Comparison of ENCODE assay signal across 22 cellular contexts in the genomic region with DNA sequence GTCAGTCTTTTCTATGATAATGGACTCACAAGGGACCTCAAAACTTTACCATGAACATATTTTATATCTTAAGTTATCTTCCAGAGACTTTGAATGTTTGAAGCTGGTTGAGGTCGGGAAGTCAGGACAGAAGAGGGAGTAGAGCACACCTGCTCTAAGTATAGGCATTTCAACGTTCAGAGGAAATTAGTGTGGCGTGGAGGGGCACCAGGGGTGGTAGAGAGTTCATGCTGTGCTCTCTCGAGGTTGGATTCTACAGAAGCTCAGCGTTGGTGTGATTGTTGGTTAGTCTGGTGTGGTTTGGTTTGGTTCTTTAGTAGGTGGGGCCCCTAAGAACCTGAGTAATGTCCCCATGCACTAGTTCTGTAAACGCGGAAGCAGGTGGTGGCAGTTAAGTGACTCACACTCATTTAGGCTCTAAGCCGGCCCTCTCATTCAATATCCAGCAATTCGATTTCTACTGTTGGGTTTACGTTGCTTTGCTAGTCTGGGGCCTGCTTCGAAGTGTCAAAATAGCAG. TPM values are rescaled to one million over a fixed set of nuclear protein-coding genes. Genes with fewer than 3 reads are reported as not detected.
"Had no signal": no experiment of that assay in that cellular context is flagged by ENCODE, and none has a peak within 500 bp of the region (broad histone marks: within the 10 kb centered on the region; RNA-seq: fewer than 3 reads in every experiment).

No MANE protein-coding gene starts in this region.

- H3K27ac ChIP-seq: foreskin keratinocyte, prostate gland, skin epidermis, tibial nerve, uterus, VCaP had no signal

- H3K27ac Mint-ChIP-seq: activated CD4-positive, alpha-beta memory T cell treated with anti-CD3 and anti-CD28 coated beads for 36 hours; activated CD4-positive, alpha-beta T cell treated with anti-CD3 and anti-CD28 coated beads for 36 hours; effector memory CD8-positive, alpha-beta T cell; immature natural killer cell; nephron progenitor cell had no signal

- H3K9me3 Mint-ChIP-seq: nephron progenitor cell had no signal

- H3K27me3 ChIP-seq: foreskin keratinocyte, tibial nerve, uterus had no signal

- DNase-seq: activated CD4-positive, alpha-beta memory T cell treated with anti-CD3 and anti-CD28 coated beads for 36 hours; activated CD4-positive, alpha-beta T cell treated with anti-CD3 and anti-CD28 coated beads for 36 hours; activated effector memory CD4-positive, alpha-beta T cell treated with Interleukin-2 at 50 U/mL for 16 hours; activated naive CD4-positive, alpha-beta T cell treated with anti-CD3 and anti-CD28 coated beads, Interleukin-2, amount 50 U/mL, for 16 hours; activated T-cell treated with anti-CD3 and anti-CD28 coated beads, Interleukin-2, amount 50 U/mL, for 4 hours; dermis blood vessel endothelial cell; effector memory CD8-positive, alpha-beta T cell; foreskin keratinocyte; glutamatergic neuron; immature natural killer cell; mesendoderm; nephron progenitor cell; right cardiac atrium; stimulated activated CD4-positive, alpha-beta T cell treated with anti-CD3 and anti-CD28 coated beads, Interleukin-4, amount 100 ng/mL, for 4 hours; stimulated activated CD8-positive, alpha-beta memory T cell treated with anti-CD3 and anti-CD28 coated beads, Interleukin-4, amount 100 ng/mL, for 48 hours; stimulated activated naive CD4-positive, alpha-beta T cell treated with Interleukin-2 at 50 U/mL for 16 hours; substantia nigra; uterus had no signal

- ATAC-seq: activated CD4-positive, alpha-beta T cell treated with anti-CD3 and anti-CD28 coated beads for 36 hours; activated T-cell treated with anti-CD3 and anti-CD28 coated beads, Interleukin-2, amount 50 U/mL, for 4 hours; effector memory CD8-positive, alpha-beta T cell; foreskin keratinocyte; right cardiac atrium had no signal

- H3K36me3 ChIP-seq: prostate gland, tibial nerve, uterus had no signal

- H3K4me3 ChIP-seq: prostate gland, skin epidermis, tibial nerve, uterus had no signal

- H3K9me3 ChIP-seq: prostate gland, uterus had no signal

- H3K27me3 Mint-ChIP-seq: activated CD4-positive, alpha-beta memory T cell treated with anti-CD3 and anti-CD28 coated beads for 36 hours; activated CD4-positive, alpha-beta T cell treated with anti-CD3 and anti-CD28 coated beads for 36 hours; effector memory CD8-positive, alpha-beta T cell had no signal

- H3K36me3 Mint-ChIP-seq: activated CD4-positive, alpha-beta memory T cell treated with anti-CD3 and anti-CD28 coated beads for 36 hours; immature natural killer cell had no signal

- H3K4me1 Mint-ChIP-seq: activated CD4-positive, alpha-beta T cell treated with anti-CD3 and anti-CD28 coated beads for 36 hours; immature natural killer cell; nephron progenitor cell had no signal

- H3K4me3 Mint-ChIP-seq: activated CD4-positive, alpha-beta memory T cell treated with anti-CD3 and anti-CD28 coated beads for 36 hours; activated CD4-positive, alpha-beta T cell treated with anti-CD3 and anti-CD28 coated beads for 36 hours; activated T-cell treated with anti-CD3 and anti-CD28 coated beads, Interleukin-2, amount 50 U/mL, for 4 hours; effector memory CD8-positive, alpha-beta T cell; immature natural killer cell; nephron progenitor cell had no signal

- H3K4me1 ChIP-seq: foreskin keratinocyte, prostate gland, tibial nerve, uterus had no signal

RNA-seq across cellular contexts. Expression of a gene that starts 19.8 kb away (rescaled TPM):
- total RNA-seq: activated CD4-positive, alpha-beta memory T cell treated with anti-CD3 and anti-CD28 coated beads for 36 hours; activated CD4-positive, alpha-beta T cell treated with anti-CD3 and anti-CD28 coated beads for 36 hours; activated T-cell treated with anti-CD3 and anti-CD28 coated beads, Interleukin-2, amount 50 U/mL, for 4 hours; dermis blood vessel endothelial cell had no signal
